Comparison of ENCODE assay signal across 1 cellular context in genomic region chr13:75869981-75870380, GRCh38.
TF ChIP-seq lines count a peak whose summit lies in the region.

No MANE protein-coding gene starts in this region.

TF ChIP-seq in GM23338, 12 proteins besides CTCF, POLR2A, EP300 and RAD21 (continued from another document):
- TF ChIP-seq ZNF462 (CRISPR knock-in tag; IDR thresholded peaks at IDR 0.05) = no peak
- no peak for TF ChIP-seq NANOG (IDR thresholded peaks at IDR 0.05; ENCODE audit: borderline replicate concordance)
